ENCODE assay signal across 8 cellular contexts in the genomic region with DNA sequence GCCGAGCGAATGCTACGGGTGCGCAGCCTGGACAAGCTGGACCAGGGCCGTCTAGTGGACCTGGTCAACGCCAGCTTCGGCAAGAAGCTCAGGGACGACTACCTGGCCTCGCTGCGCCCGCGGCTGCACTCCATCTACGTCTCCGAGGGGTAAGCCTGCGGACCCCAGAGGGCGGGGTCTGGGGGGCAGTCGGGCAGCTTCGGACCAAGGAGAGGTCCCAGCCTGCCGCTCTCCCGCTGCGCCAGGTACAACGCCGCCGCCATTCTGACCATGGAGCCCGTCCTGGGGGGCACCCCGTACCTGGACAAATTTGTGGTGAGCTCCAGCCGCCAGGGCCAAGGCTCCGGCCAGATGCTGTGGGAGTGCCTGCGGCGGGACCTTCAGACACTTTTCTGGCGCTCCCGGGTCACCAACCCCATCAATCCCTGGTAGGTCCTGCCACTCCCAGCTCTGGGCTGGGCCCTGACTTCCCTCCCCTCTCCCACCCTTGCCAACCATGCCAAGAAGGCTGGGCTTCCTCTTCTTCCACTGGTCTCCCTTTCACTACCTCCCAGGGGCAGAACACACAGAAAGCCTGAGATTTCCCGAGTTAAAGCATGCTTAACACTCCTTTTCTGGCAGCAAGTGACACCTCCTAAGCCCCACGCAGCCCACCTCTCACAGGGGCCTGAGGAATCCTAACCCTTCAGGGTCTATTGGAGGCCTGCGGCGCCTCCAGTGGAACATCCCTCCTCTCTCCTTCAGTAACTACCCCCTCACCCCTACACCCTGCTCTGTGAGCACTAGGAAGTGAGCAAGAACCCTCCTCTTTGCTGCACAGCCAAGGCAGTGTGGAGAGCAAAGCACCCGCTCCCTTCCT. TPM values are rescaled to one million over a fixed set of nuclear protein-coding genes. Genes with fewer than 3 reads are reported as not detected.
DNase-seq lines count a peak whose midpoint lies in the region; ATAC-seq and TF ChIP-seq lines count a peak whose summit lies in the region.

No MANE protein-coding gene starts in this region.

- H3K4me1 ChIP-seq in sigmoid colon: peaks cover 0 to 42% (median 40%) of the 10 kb centered on the region in 4 donors

- ATAC-seq in activated CD4-positive, alpha-beta T cell treated with anti-CD3 and anti-CD28 coated beads for 36 hours: no peak
- no peak for ATAC-seq in T-cell (replicated peaks in 1 of 4)

- H3K27ac Mint-ChIP-seq in activated CD4-positive, alpha-beta T cell treated with anti-CD3 and anti-CD28 coated beads for 36 hours: peak overlapping the region; percentile 53
- H3K27ac Mint-ChIP-seq in T-cell (peak overlapping the region; percentile 32 to 77), glutamatergic neuron (ENCODE audit: unreplicated experiment) (no peak overlapping the region)

- no peak for TF ChIP-seq POLR2A in sigmoid colon (IDR thresholded peaks at IDR 0.05)

- H3K36me3 ChIP-seq in sigmoid colon: peaks cover 0 to 20% (median 2%) of the 10 kb centered on the region in 4 donors

- peaks cover 20% of the 10 kb centered on the region for H3K4me1 Mint-ChIP-seq in activated CD4-positive, alpha-beta T cell treated with anti-CD3 and anti-CD28 coated beads for 36 hours
- H3K4me1 Mint-ChIP-seq in T-cell: peaks cover 22 to 31% (median 27%) of the 10 kb centered on the region in 3 donors
- H3K4me1 Mint-ChIP-seq in glutamatergic neuron (ENCODE audit: low read depth, unreplicated experiment): peaks cover 3% of the 10 kb centered on the region

- DNase-seq in activated CD4-positive, alpha-beta T cell treated with anti-CD3 and anti-CD28 coated beads for 36 hours: no peak
- DNase-seq in activated CD4-positive, alpha-beta T cell treated with anti-CD3 and anti-CD28 coated beads for 4 hours: no peak
- peak in 1 of 34 experiments; percentile 14 for DNase-seq in T-cell
- DNase-seq in glutamatergic neuron: no peak
- DNase-seq in sigmoid colon: peak; percentile 69
- DNase-seq in activated effector memory CD4-positive, alpha-beta T cell treated with anti-CD3 and anti-CD28 coated beads, Interleukin-2, amount 50 U/mL, for 16 hours: no peak
- DNase-seq in NCI-H510A (lab: John Stamatoyannopoulos, UW): no peak
- no peak for DNase-seq in GF-D8 (lab: John Stamatoyannopoulos, UW)

- H3K27ac ChIP-seq in sigmoid colon: peak overlapping the region in 3 of 4 donors; percentile 4 to 29 (median 18)

- POLR2A ChIA-PET in activated CD4-positive, alpha-beta T cell treated with anti-CD3 and anti-CD28 coated beads for 36 hours (lab: Charles Lee): no interaction called here
- POLR2A ChIA-PET in T-cell (lab: Charles Lee): interaction anchor here in 1 of 2 donors (0.6 kb wide), 1 partner anchor 445 kb away, joined by 3 read pairs; no protein-coding TSS in a partner anchor

- H3K9me3 Mint-ChIP-seq in activated CD4-positive, alpha-beta T cell treated with anti-CD3 and anti-CD28 coated beads for 36 hours (ENCODE audit: low read depth): no peaks in the 10 kb centered on the region
- H3K9me3 Mint-ChIP-seq in T-cell (no peaks in the 10 kb centered on the region), glutamatergic neuron (ENCODE audit: unreplicated experiment) (peaks cover 5% of the 10 kb centered on the region)

- peaks cover 21% of the 10 kb centered on the region for H3K36me3 Mint-ChIP-seq in activated CD4-positive, alpha-beta T cell treated with anti-CD3 and anti-CD28 coated beads for 36 hours (ENCODE audit: low read depth)
- H3K36me3 Mint-ChIP-seq in T-cell (peaks cover 10% of the 10 kb centered on the region), glutamatergic neuron (ENCODE audit: unreplicated experiment) (no peaks in the 10 kb centered on the region)

- H3K27me3 Mint-ChIP-seq in activated CD4-positive, alpha-beta T cell treated with anti-CD3 and anti-CD28 coated beads for 36 hours: peaks cover 17% of the 10 kb centered on the region
- H3K27me3 Mint-ChIP-seq in T-cell: peaks cover 0 to 4% of the 10 kb centered on the region in 2 donors
- peaks cover 15% of the 10 kb centered on the region for H3K27me3 Mint-ChIP-seq in glutamatergic neuron (ENCODE audit: unreplicated experiment)

- H3K27me3 ChIP-seq in sigmoid colon: peaks cover 22 to 53% (median 40%) of the 10 kb centered on the region in 3 donors

- H3K4me3 Mint-ChIP-seq in activated CD4-positive, alpha-beta T cell treated with anti-CD3 and anti-CD28 coated beads for 36 hours: peak overlapping the region; percentile 78
- H3K4me3 Mint-ChIP-seq in T-cell (peak overlapping the region; percentile 81 to 90 (median 84)), glutamatergic neuron (ENCODE audit: unreplicated experiment) (peak overlapping the region; percentile 90)

- TF ChIP-seq EP300 in sigmoid colon (IDR thresholded peaks at IDR 0.05): no peak

- TF ChIP-seq CTCF in glutamatergic neuron (IDR thresholded peaks at IDR 0.05; ENCODE audit: partially characterized antibody, unreplicated experiment) (peak; percentile 60), sigmoid colon (IDR thresholded peaks at IDR 0.05) (no peak)

- H3K9me3 ChIP-seq in sigmoid colon: no peaks in the 10 kb centered on the region

- intact Hi-C loops in activated CD4-positive, alpha-beta T cell treated with anti-CD3 and anti-CD28 coated beads for 36 hours (cut with DNase I, micrococcal nuclease): loop anchor here in 1 of 2 experiments (1.0 to 2.0 kb wide), 4 partner anchors 101 to 337 kb away; partner anchors contain the start of genes GRN, HDAC5, MPP2 and TMUB2
- intact Hi-C loops in sigmoid colon (cut with DNase I): no loop called here

- CTCF ChIA-PET in activated CD4-positive, alpha-beta T cell treated with anti-CD3 and anti-CD28 coated beads for 36 hours (lab: Charles Lee): interaction anchor here (0.5 to 1.7 kb wide), 10 partner anchors 13 to 569 kb away, joined by 3 to 7 read pairs (median 3); no protein-coding TSS in a partner anchor
- CTCF ChIA-PET in T-cell (lab: Charles Lee): interaction anchor here in 1 of 2 donors (0.5 kb wide), 1 partner anchor 127 kb away, joined by 4 read pairs; no protein-coding TSS in a partner anchor

- WGBS in sigmoid colon, 2 donors: 6 to 7% methylated on average over 37 of the region's 37 CpGs

- peak overlapping the region; percentile 10 to 53 (median 48) for H3K4me3 ChIP-seq in sigmoid colon

RNA-seq across cellular contexts. Expression of gene NAGS, which starts 3.2 kb away (rescaled TPM):
- total RNA-seq in activated CD4-positive, alpha-beta T cell treated with anti-CD3 and anti-CD28 coated beads for 36 hours: 1 to 10 TPM; 1.3 to 1.5 TPM
- 1 to 10 TPM in 4 of 5 donors, under 1 TPM in 1; 0.35 to 2.4 (median 1.8) TPM for total RNA-seq in T-cell
- 0.49 TPM for total RNA-seq in glutamatergic neuron (ENCODE audit: unreplicated experiment)
- total RNA-seq in sigmoid colon: 1 to 10 TPM in 1 of 4 donors, under 1 TPM in 3; 0.54 to 1.4 (median 0.77) TPM
- polyA plus RNA-seq in sigmoid colon: 10 to 100 TPM in 2 of 3 donors, 1 to 10 TPM in 1; 3.9 to 13.2 (median 10.9) TPM

RNA-seq across cellular contexts. Expression of gene TMEM101, which starts 7.2 kb away (rescaled TPM):
- total RNA-seq in activated CD4-positive, alpha-beta T cell treated with anti-CD3 and anti-CD28 coated beads for 36 hours: 10 to 100 TPM; 17.6 to 22.7 TPM
- total RNA-seq in T-cell (10 to 100 TPM; 13.4 to 32.4 (median 26.6) TPM), glutamatergic neuron (ENCODE audit: unreplicated experiment) (22.6 TPM), sigmoid colon (10 to 100 TPM; 21.3 to 37.8 (median 26.3) TPM)
- polyA plus RNA-seq in sigmoid colon: 10 to 100 TPM; 14.1 to 42.9 (median 22.2) TPM

RNA-seq across cellular contexts. Expression of gene PYY, which starts 53.8 kb away (rescaled TPM):
- total RNA-seq in activated CD4-positive, alpha-beta T cell treated with anti-CD3 and anti-CD28 coated beads for 36 hours: not detected
- total RNA-seq in T-cell (not detected), glutamatergic neuron (ENCODE audit: unreplicated experiment) (not detected), sigmoid colon (1 to 10 TPM in 1 of 4 donors, not detected in 3; 3.2 TPM)
- 100 to 1,000 TPM in 1 of 3 donors, 10 to 100 TPM in 2; 32.6 to 185 (median 63.1) TPM for polyA plus RNA-seq in sigmoid colon

RNA-seq across cellular contexts. Expression of gene LSM12, which starts 58.9 kb away (rescaled TPM):
- 100 to 1,000 TPM in 1 of 2 experiments, 10 to 100 TPM in 1; 93.1 to 102 TPM for total RNA-seq in activated CD4-positive, alpha-beta T cell treated with anti-CD3 and anti-CD28 coated beads for 36 hours
- 10 to 100 TPM; 29.4 to 39.0 (median 37.1) TPM for total RNA-seq in T-cell
- total RNA-seq in glutamatergic neuron (ENCODE audit: unreplicated experiment): 57.9 TPM
- 10 to 100 TPM; 33.8 to 46.9 (median 40.1) TPM for total RNA-seq in sigmoid colon
- polyA plus RNA-seq in sigmoid colon: 10 to 100 TPM; 28.8 to 41.6 (median 37.9) TPM
